In genomic region chr2:230416061-230416721, GRCh38 we compare ENCODE assay signal across 1 cellular context.
TF ChIP-seq lines count a peak whose summit lies in the region.

TSS of gene SP100 (plus strand) at chr2:230416201. CDS start at chr2:230416297, 96 bp downstream.

TF ChIP-seq in HepG2, 621 proteins besides CTCF, POLR2A, EP300 and RAD21 (continued from another document):
- TF ChIP-seq MAFK (conservative IDR thresholded peaks at IDR 0.05 in 1 of 2, IDR thresholded peaks at IDR 0.05 in 1 of 2; ENCODE audit: low read length in 2 of 2), result no peak
- no peak for TF ChIP-seq ZNF597 (CRISPR knock-in tag; IDR thresholded peaks at IDR 0.05)
- TF ChIP-seq NFKB2 (CRISPR knock-in tag; IDR thresholded peaks at IDR 0.05; ENCODE audit: borderline replicate concordance), result peak; percentile 95; the same call in 1 of the 2 replicates
- no peak for TF ChIP-seq ZNF570 (CRISPR knock-in tag; IDR thresholded peaks at IDR 0.05; ENCODE audit: borderline replicate concordance)
- TF ChIP-seq SNAI1 (CRISPR knock-in tag; IDR thresholded peaks at IDR 0.05; ENCODE audit: borderline replicate concordance), result no peak; the same call in 1 of the 2 replicates
- no peak for TF ChIP-seq ETS1 (CRISPR knock-in tag; IDR thresholded peaks at IDR 0.05)
- TF ChIP-seq ZNF558 (CRISPR knock-in tag; IDR thresholded peaks at IDR 0.05; ENCODE audit: borderline replicate concordance), result no peak
- no peak for TF ChIP-seq RFXAP (CRISPR knock-in tag; IDR thresholded peaks at IDR 0.05; ENCODE audit: borderline replicate concordance)
- peak; percentile 74; the same call in 1 of the 2 replicates for TF ChIP-seq YEATS4 (CRISPR knock-in tag; IDR thresholded peaks at IDR 0.05; ENCODE audit: borderline replicate concordance)
- no peak; the same call in 1 of the 2 replicates for TF ChIP-seq ZNF281 (CRISPR knock-in tag; IDR thresholded peaks at IDR 0.05; ENCODE audit: borderline replicate concordance)
- TF ChIP-seq TIGD3 (CRISPR knock-in tag; IDR thresholded peaks at IDR 0.05; ENCODE audit: borderline replicate concordance), result peak; percentile 36; the same call in 1 of the 2 replicates
- TF ChIP-seq ASH2L (IDR thresholded peaks at IDR 0.05; ENCODE audit: insufficient read length, low read depth, low read length), result peak; percentile 58
- no peak for TF ChIP-seq ZNF44 (CRISPR knock-in tag; IDR thresholded peaks at IDR 0.05)
- TF ChIP-seq TOE1 (CRISPR knock-in tag; IDR thresholded peaks at IDR 0.05), result 0 out of 2 replicates have a peak, but pooled peaks have one; percentile 10
- peak; percentile 64 for TF ChIP-seq ZNF574 (CRISPR knock-in tag; IDR thresholded peaks at IDR 0.05)
- no peak; the same call in 1 of the 2 replicates for TF ChIP-seq REL (CRISPR knock-in tag; conservative IDR thresholded peaks at IDR 0.05)
- no peak for TF ChIP-seq ZFP36L2 (CRISPR knock-in tag; IDR thresholded peaks at IDR 0.05)
- peak; percentile 86 for TF ChIP-seq PHF20 (CRISPR knock-in tag; IDR thresholded peaks at IDR 0.05)
- no peak for TF ChIP-seq HNF1A (IDR thresholded peaks at IDR 0.05; ENCODE audit: low read depth)
- TF ChIP-seq HNF1A (CRISPR knock-in tag; IDR thresholded peaks at IDR 0.05; ENCODE audit: borderline replicate concordance), result no peak
- TF ChIP-seq ZXDC (CRISPR knock-in tag; IDR thresholded peaks at IDR 0.05), result peak; percentile 61; the same call in 1 of the 2 replicates
TF ChIP-seq in HepG2: peak in this region for 238.
